In the genomic region with DNA sequence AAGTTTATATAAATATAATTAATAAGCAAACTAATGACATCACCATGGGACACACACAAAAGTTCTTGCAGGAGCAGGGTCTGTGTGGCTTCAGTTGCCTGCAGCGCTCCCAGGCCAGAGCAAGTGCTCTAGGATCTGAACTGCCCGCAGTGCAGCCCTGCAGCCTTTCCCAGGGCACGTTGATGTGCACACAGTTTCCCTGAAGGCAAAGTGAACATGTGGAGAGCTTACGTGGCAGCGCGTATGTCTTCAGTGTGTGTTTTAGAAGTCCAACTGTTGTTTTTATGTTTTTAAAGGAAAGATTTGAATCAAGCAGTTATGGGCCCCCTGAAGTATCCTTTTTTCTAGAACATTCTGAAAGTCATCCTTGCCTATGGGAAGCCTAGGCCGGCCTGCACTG, we compare ENCODE assay signal across 13 cellular contexts.
DNase-seq lines count a peak whose midpoint lies in the region; ATAC-seq and TF ChIP-seq lines count a peak whose summit lies in the region.
"Had no signal": no experiment of that assay in that cellular context is flagged by ENCODE, and none has a peak within 500 bp of the region (broad histone marks: within the 10 kb centered on the region; RNA-seq: fewer than 3 reads in every experiment).

No MANE protein-coding gene starts in this region.

- no peaks in the 10 kb centered on the region for H3K9me3 ChIP-seq in BLaER1 treated with 17β-estradiol and CSF1 and Interleukin-3, amounts not matched to agents 10 nM and 100 nM (replicated peaks in 1 of 11)
- H3K9me3 ChIP-seq in HEK293 (ENCODE audit: control insufficient read depth, insufficient read depth, low read depth, low read length), result no peaks in the 10 kb centered on the region
- no peaks in the 10 kb centered on the region for H3K9me3 ChIP-seq in tibial artery
- H3K9me3 ChIP-seq: body of pancreas, SJCRH30, upper lobe of left lung had no signal

- peaks cover 21% of the 10 kb centered on the region for H3K4me1 Mint-ChIP-seq in central memory CD8-positive, alpha-beta T cell
- peaks cover 18% of the 10 kb centered on the region for H3K4me1 Mint-ChIP-seq in nephron

- no peak overlapping the region for H3K27ac ChIP-seq in BLaER1 treated with 17β-estradiol and CSF1 and Interleukin-3, amounts not matched to agents 10 nM and 100 nM
- no peak overlapping the region for H3K27ac ChIP-seq in HEK293 (ENCODE audit: extremely low read depth, low read depth, low read length)
- peak overlapping the region in 1 of 2 donors; percentile 47 for H3K27ac ChIP-seq in tibial artery
- H3K27ac ChIP-seq: SJCRH30 had no signal

- peak overlapping the region in 3 of 11 experiments; percentile 68 to 83 (median 82); a peak in 4 of 22 replicates for H3K9ac ChIP-seq in BLaER1 treated with 17β-estradiol and CSF1 and Interleukin-3, amounts not matched to agents 10 nM and 100 nM

- H3K4me1 ChIP-seq in BLaER1 treated with 17β-estradiol and CSF1 and Interleukin-3, amounts not matched to agents 10 nM and 100 nM, result peaks cover 15 to 41% (median 28%) of the 10 kb centered on the region in 10 experiments
- H3K4me1 ChIP-seq in HEK293 (ENCODE audit: control insufficient read depth, insufficient read depth, low read length), result no peaks in the 10 kb centered on the region
- H3K4me1 ChIP-seq in tibial artery, result peaks cover 0 to 27% (median 21%) of the 10 kb centered on the region in 4 donors
- H3K4me1 ChIP-seq: SJCRH30 had no signal

- no peaks in the 10 kb centered on the region for H3K27me3 ChIP-seq in BLaER1 treated with 17β-estradiol and CSF1 and Interleukin-3, amounts not matched to agents 10 nM and 100 nM
- H3K27me3 ChIP-seq in tibial artery, result peaks cover 0 to 14% of the 10 kb centered on the region in 2 donors
- H3K27me3 ChIP-seq: body of pancreas, SJCRH30, upper lobe of left lung had no signal

- POLR2A ChIA-PET in HEK293 (lab: Yijun Ruan, JAX), result interaction anchor here (0.6 to 1.5 kb wide), 4 partner anchors 16 to 154 kb away, joined by 3 to 5 read pairs (median 4); partner anchors contain the start of gene POLA2

- CTCF ChIA-PET in HEK293 (lab: Yijun Ruan, JAX), result interaction anchor here (0.6 to 1.8 kb wide), 11 partner anchors 9 to 353 kb away, joined by 3 to 8 read pairs (median 3); partner anchors contain the start of gene MALAT1

- no peak for TF ChIP-seq CTCF in HEK293 (tag by site-specific recombination; IDR thresholded peaks at IDR 0.05)
- TF ChIP-seq CTCF in nephron (IDR thresholded peaks at IDR 0.05; ENCODE audit: unreplicated experiment in 3 of 3), result no peak
- TF ChIP-seq CTCF in tibial artery (IDR thresholded peaks at IDR 0.05), result no peak

- no peak for DNase-seq in central memory CD8-positive, alpha-beta T cell (ENCODE audit: low spot score in 2 of 2)
- DNase-seq in dedifferentiated amniotic fluid mesenchymal stem cell (ENCODE audit: extremely low spot score) (no peak), glomerular visceral epithelial cell (ENCODE audit: extremely low spot score) (no peak), tibial artery (no peak)
- DNase-seq: body of pancreas, NCI-H1048, SJCRH30, upper lobe of left lung had no signal

- peak overlapping the region; percentile 83 to 99 (median 95); a peak in 19 of 22 replicates for H3K4me2 ChIP-seq in BLaER1 treated with 17β-estradiol and CSF1 and Interleukin-3, amounts not matched to agents 10 nM and 100 nM

- H3K27me3 Mint-ChIP-seq in central memory CD8-positive, alpha-beta T cell, result no peaks in the 10 kb centered on the region
- peaks cover 29% of the 10 kb centered on the region for H3K27me3 Mint-ChIP-seq in nephron (ENCODE audit: low read depth)

- intact Hi-C loops in tibial artery (cut with DNase I; ENCODE audit: low total_unique reads), result no loop called here

- H3K9me3 Mint-ChIP-seq in central memory CD8-positive, alpha-beta T cell, result no peaks in the 10 kb centered on the region
- no peaks in the 10 kb centered on the region for H3K9me3 Mint-ChIP-seq in nephron

- no peak overlapping the region for H3K4me3 ChIP-seq in BLaER1 treated with 17β-estradiol and CSF1 and Interleukin-3, amounts not matched to agents 10 nM and 100 nM
- H3K4me3 ChIP-seq in HEK293 (ENCODE audit: low read depth, low read length), result no peak overlapping the region
- no peak overlapping the region for H3K4me3 ChIP-seq in tibial artery
- H3K4me3 ChIP-seq: body of pancreas, GM12878 had no signal

- H4K20me1 ChIP-seq in BLaER1 treated with 17β-estradiol and CSF1 and Interleukin-3, amounts not matched to agents 10 nM and 100 nM, result peaks cover 0 to 50% (median 23%) of the 10 kb centered on the region in 11 experiments; a peak in 13 of 22 replicates

- H3K36me3 ChIP-seq in BLaER1 treated with 17β-estradiol and CSF1 and Interleukin-3, amounts not matched to agents 10 nM and 100 nM, result peaks cover 39 to 54% (median 49%) of the 10 kb centered on the region in 11 experiments
- H3K36me3 ChIP-seq in HEK293 (ENCODE audit: control insufficient read depth in 2 of 2, insufficient read depth in 1 of 2, low read length in 2 of 2), result peaks cover 11 to 42% of the 10 kb centered on the region in 2 experiments
- H3K36me3 ChIP-seq in tibial artery, result peaks cover 36 to 43% (median 37%) of the 10 kb centered on the region in 3 donors

- ATAC-seq in central memory CD8-positive, alpha-beta T cell (replicated peaks; ENCODE audit: extremely low read depth, poor library complexity, severe bottlenecking), result no peak
- no peak for ATAC-seq in GM19351 (IDR thresholded peaks at IDR 0.05; ENCODE audit: unreplicated experiment)
- ATAC-seq: GM12878 had no signal

- H3K27ac Mint-ChIP-seq in central memory CD8-positive, alpha-beta T cell (ENCODE audit: low read depth), result peak overlapping the region; percentile 88
- H3K27ac Mint-ChIP-seq in nephron, result peak overlapping the region; percentile 2 to 78 (median 77)

- H3K36me3 Mint-ChIP-seq in central memory CD8-positive, alpha-beta T cell (ENCODE audit: insufficient read depth), result peaks cover 35% of the 10 kb centered on the region
- H3K36me3 Mint-ChIP-seq in nephron (ENCODE audit: low read depth), result peaks cover 32% of the 10 kb centered on the region

- peak overlapping the region; percentile 91 for H3K4me3 Mint-ChIP-seq in central memory CD8-positive, alpha-beta T cell
- peak overlapping the region; percentile 82 to 83 (median 83) for H3K4me3 Mint-ChIP-seq in nephron

TF ChIP-seq in HEK293, 187 proteins besides CTCF, POLR2A, EP300 and RAD21:
- TF ChIP-seq ZNF2 (tag by site-specific recombination; IDR thresholded peaks at IDR 0.05) (no peak), SCRT2 (tag by site-specific recombination; IDR thresholded peaks at IDR 0.05) (no peak), ATF2 (tag by site-specific recombination; IDR thresholded peaks at IDR 0.05; ENCODE audit: low read depth) (peak; percentile 50; the same call in 1 of the 2 replicates)
